19 cellular contexts compared by ENCODE assay signal in the genomic region with DNA sequence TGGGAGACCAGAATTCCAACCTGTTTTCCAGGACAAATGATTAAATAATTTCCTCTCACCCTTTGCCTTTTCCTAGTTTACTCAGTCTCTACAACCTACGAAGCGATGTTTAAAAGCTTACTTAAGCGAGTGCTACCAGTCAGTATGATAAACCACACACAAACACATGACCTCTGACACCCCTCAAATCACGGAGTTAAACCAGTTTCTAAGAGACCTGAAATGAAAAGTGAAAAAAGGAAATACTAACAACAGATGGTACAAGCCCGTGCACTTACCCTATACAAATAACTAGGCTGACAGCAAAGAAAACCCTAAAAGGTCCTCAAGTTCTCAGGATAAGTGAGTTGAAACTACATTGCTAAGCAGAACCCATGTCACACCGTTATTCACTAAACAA. TPM values are rescaled to one million over a fixed set of nuclear protein-coding genes. Genes with fewer than 3 reads are reported as not detected.
DNase-seq lines count a peak whose midpoint lies in the region; ATAC-seq and TF ChIP-seq lines count a peak whose summit lies in the region.
"Had no signal": no experiment of that assay in that cellular context is flagged by ENCODE, and none has a peak within 500 bp of the region (broad histone marks: within the 10 kb centered on the region; RNA-seq: fewer than 3 reads in every experiment).

No MANE protein-coding gene starts in this region.

- H3K27me3 ChIP-seq in hepatocyte, result no peaks in the 10 kb centered on the region
- no peaks in the 10 kb centered on the region for H3K27me3 ChIP-seq in lower lobe of right lung (ENCODE audit: low read depth)
- H3K27me3 ChIP-seq: brain microvascular endothelial cell, uterus had no signal

- H3K36me3 Mint-ChIP-seq in natural killer cell, result no peaks in the 10 kb centered on the region
- H3K36me3 Mint-ChIP-seq: activated naive CD4-positive, alpha-beta T cell treated with anti-CD3 and anti-CD28 coated beads, Interleukin-2, amount 50 U/mL, for 72 hours had no signal

- intact Hi-C loops in lower lobe of right lung (cut with DNase I) (no loop called here), natural killer cell (cut with micrococcal nuclease) (no loop called here)

- H3K4me3 ChIP-seq in hepatocyte (no peak overlapping the region), lower lobe of right lung (no peak overlapping the region)
- H3K4me3 ChIP-seq: left ventricle myocardium inferior, spleen, uterus had no signal

- H3K9me3 Mint-ChIP-seq in natural killer cell, result no peaks in the 10 kb centered on the region
- H3K9me3 Mint-ChIP-seq: activated naive CD4-positive, alpha-beta T cell treated with anti-CD3 and anti-CD28 coated beads, Interleukin-2, amount 50 U/mL, for 72 hours; stimulated activated naive CD8-positive, alpha-beta T cell treated with anti-CD3 and anti-CD28 coated beads, Interleukin-15, amount 100 ng/mL, for 72 hours had no signal

- H3K36me3 ChIP-seq in hepatocyte (replicated peaks; ENCODE audit: insufficient read depth, low read depth) (no peaks in the 10 kb centered on the region), lower lobe of right lung (no peaks in the 10 kb centered on the region)
- H3K36me3 ChIP-seq: brain microvascular endothelial cell, left ventricle myocardium inferior, spleen, uterus had no signal

- H3K27ac ChIP-seq in hepatocyte (no peak overlapping the region), lower lobe of right lung (no peak overlapping the region)
- H3K27ac ChIP-seq: brain microvascular endothelial cell, left ventricle myocardium inferior, spleen, uterus had no signal

- no peak overlapping the region for H3K4me3 Mint-ChIP-seq in natural killer cell
- H3K4me3 Mint-ChIP-seq: stimulated activated naive CD8-positive, alpha-beta T cell treated with anti-CD3 and anti-CD28 coated beads, Interleukin-15, amount 100 ng/mL, for 72 hours; T-helper 17 cell had no signal

- H3K4me2 ChIP-seq in hepatocyte, result peak overlapping the region; percentile 31

- H3K4me1 ChIP-seq in hepatocyte (ENCODE audit: insufficient read depth), result peaks cover 33% of the 10 kb centered on the region
- H3K4me1 ChIP-seq in lower lobe of right lung, result peaks cover 5% of the 10 kb centered on the region
- H3K4me1 ChIP-seq: spleen, uterus had no signal

- H3K9me3 ChIP-seq in hepatocyte (ENCODE audit: low read depth) (no peaks in the 10 kb centered on the region), lower lobe of right lung (no peaks in the 10 kb centered on the region)
- H3K9me3 ChIP-seq: left ventricle myocardium inferior, spleen, uterus had no signal

- 56% methylated on average over 6 of the region's 6 CpGs for WGBS in hepatocyte (ENCODE audit: low lambda C conversion rate, missing lambda C conversion rate)

- TF ChIP-seq CTCF in hepatocyte (IDR thresholded peaks at IDR 0.05; ENCODE audit: poor library complexity), result no peak
- no peak for TF ChIP-seq CTCF in lower lobe of right lung (IDR thresholded peaks at IDR 0.05)
- no peak for TF ChIP-seq CTCF in natural killer cell (IDR thresholded peaks at IDR 0.05)

- H3K27ac Mint-ChIP-seq in natural killer cell, result no peak overlapping the region
- H3K27ac Mint-ChIP-seq: activated naive CD4-positive, alpha-beta T cell treated with anti-CD3 and anti-CD28 coated beads, Interleukin-2, amount 50 U/mL, for 72 hours; T-helper 17 cell had no signal

- H3K9me2 ChIP-seq in hepatocyte (replicated peaks; ENCODE audit: insufficient read depth), result no peaks in the 10 kb centered on the region

- peaks cover 48% of the 10 kb centered on the region for H4K20me1 ChIP-seq in hepatocyte (ENCODE audit: insufficient read depth, poor library complexity, severe bottlenecking)

- H2AFZ ChIP-seq in hepatocyte, result no peak overlapping the region

- DNase-seq in hepatocyte (ENCODE audit: low spot score), result no peak
- DNase-seq in lower lobe of right lung, result no peak
- DNase-seq in activated CD4-positive, alpha-beta T cell treated with anti-CD3 and anti-CD28 coated beads, Interleukin-2, amount 50 U/mL, for 1 hour, result no peak
- DNase-seq in natural killer cell, result no peak
- DNase-seq: activated CD8-positive, alpha-beta memory T cell treated with anti-CD3 and anti-CD28 coated beads, Interleukin-2, amount 50 U/mL, for 48 hours; brain microvascular endothelial cell; HCEC 1CT; left ventricle myocardium inferior; NCI-H2107; posterior cingulate gyrus; spleen; stimulated activated naive CD8-positive, alpha-beta T cell treated with anti-CD3 and anti-CD28 coated beads, Interleukin-15, amount 100 ng/mL, for 72 hours; T-helper 17 cell; uterus had no signal

- peaks cover 99% of the 10 kb centered on the region for H3K79me2 ChIP-seq in hepatocyte

- H3K4me1 Mint-ChIP-seq in natural killer cell, result no peaks in the 10 kb centered on the region
- H3K4me1 Mint-ChIP-seq: T-helper 17 cell had no signal

- peaks cover 6 to 41% of the 10 kb centered on the region in 2 donors for H3K27me3 Mint-ChIP-seq in natural killer cell (ENCODE audit: low read depth in 2 of 2)

- ATAC-seq in GM18867 (IDR thresholded peaks at IDR 0.05; ENCODE audit: unreplicated experiment), result peak; percentile 90
- ATAC-seq in GM21526 (IDR thresholded peaks at IDR 0.05; ENCODE audit: low FRiP score, unreplicated experiment), result peak; percentile 72
- ATAC-seq in HG03095 (IDR thresholded peaks at IDR 0.05; ENCODE audit: unreplicated experiment), result peak; percentile 68
- no peak for ATAC-seq in lower lobe of right lung
- no peak for ATAC-seq in natural killer cell
- no peak for ATAC-seq in esophagus mucosa
- ATAC-seq: activated naive CD4-positive, alpha-beta T cell treated with anti-CD3 and anti-CD28 coated beads, Interleukin-2, amount 50 U/mL, for 72 hours; stimulated activated naive CD8-positive, alpha-beta T cell treated with anti-CD3 and anti-CD28 coated beads, Interleukin-15, amount 100 ng/mL, for 72 hours; T-helper 17 cell had no signal

RNA-seq across cellular contexts. Expression of a gene that starts 7.7 kb away (rescaled TPM):
- total RNA-seq in hepatocyte, result 43.3 and 52.1 TPM in 2 replicates
- polyA plus RNA-seq in hepatocyte, result 94.5 and 104 TPM in 2 replicates
- total RNA-seq in lower lobe of right lung, result 21.7 TPM
- under 1 TPM in 2 of 3 donors, not detected in 1; 0.58 to 0.92 TPM for total RNA-seq in natural killer cell
- total RNA-seq in esophagus mucosa, result 64.6 TPM

Comparison
In these comparisons a context has a peak if more than half of its experiments do, and no peak if none do; other contexts are left out.
1. ATAC-seq: peak in GM18867 (single experiment), GM21526 (single experiment) and HG03095 (single experiment); none in lower lobe of right lung (0 of 2), natural killer cell (0 of 3) and esophagus mucosa (single experiment).
2. RNA of a gene that starts 7.7 kb away (total RNA-seq): 64.6 TPM in esophagus mucosa (single experiment), 43.3 to 52.1 TPM in hepatocyte and 21.7 TPM in lower lobe of right lung (single experiment); 0.58 to 0.92 TPM in natural killer cell; every median in the first group is over 10 times any median in the second.